ENCODE assay signal across 1 cellular context in genomic region chr5:169874626-169875025, GRCh38.
TF ChIP-seq lines count a peak whose summit lies in the region.

No MANE protein-coding gene starts in this region.

TF ChIP-seq in WTC11, 78 proteins besides CTCF, POLR2A, EP300 and RAD21 (continued from another document):
- TF ChIP-seq ZNF512 (CRISPR knock-in tag; IDR thresholded peaks at IDR 0.05; ENCODE audit: borderline replicate concordance) (no peak), ZNF263 (CRISPR knock-in tag; IDR thresholded peaks at IDR 0.05; ENCODE audit: low read depth) (no peak), ZNF232 (CRISPR knock-in tag; IDR thresholded peaks at IDR 0.05) (no peak), ZNF425 (CRISPR knock-in tag; conservative IDR thresholded peaks at IDR 0.05) (no peak), ZNF219 (CRISPR knock-in tag; IDR thresholded peaks at IDR 0.05; ENCODE audit: borderline replicate concordance) (no peak), CBFB (CRISPR knock-in tag; IDR thresholded peaks at IDR 0.05; ENCODE audit: low read depth) (no peak), HMGA2 (CRISPR knock-in tag; IDR thresholded peaks at IDR 0.05) (no peak), E2F5 (CRISPR knock-in tag; IDR thresholded peaks at IDR 0.05) (no peak), GTF2I (CRISPR knock-in tag; conservative IDR thresholded peaks at IDR 0.05) (no peak), ETV6 (CRISPR knock-in tag; IDR thresholded peaks at IDR 0.05) (no peak)
TF ChIP-seq in WTC11: peak in this region for 0.
